In the genomic region with DNA sequence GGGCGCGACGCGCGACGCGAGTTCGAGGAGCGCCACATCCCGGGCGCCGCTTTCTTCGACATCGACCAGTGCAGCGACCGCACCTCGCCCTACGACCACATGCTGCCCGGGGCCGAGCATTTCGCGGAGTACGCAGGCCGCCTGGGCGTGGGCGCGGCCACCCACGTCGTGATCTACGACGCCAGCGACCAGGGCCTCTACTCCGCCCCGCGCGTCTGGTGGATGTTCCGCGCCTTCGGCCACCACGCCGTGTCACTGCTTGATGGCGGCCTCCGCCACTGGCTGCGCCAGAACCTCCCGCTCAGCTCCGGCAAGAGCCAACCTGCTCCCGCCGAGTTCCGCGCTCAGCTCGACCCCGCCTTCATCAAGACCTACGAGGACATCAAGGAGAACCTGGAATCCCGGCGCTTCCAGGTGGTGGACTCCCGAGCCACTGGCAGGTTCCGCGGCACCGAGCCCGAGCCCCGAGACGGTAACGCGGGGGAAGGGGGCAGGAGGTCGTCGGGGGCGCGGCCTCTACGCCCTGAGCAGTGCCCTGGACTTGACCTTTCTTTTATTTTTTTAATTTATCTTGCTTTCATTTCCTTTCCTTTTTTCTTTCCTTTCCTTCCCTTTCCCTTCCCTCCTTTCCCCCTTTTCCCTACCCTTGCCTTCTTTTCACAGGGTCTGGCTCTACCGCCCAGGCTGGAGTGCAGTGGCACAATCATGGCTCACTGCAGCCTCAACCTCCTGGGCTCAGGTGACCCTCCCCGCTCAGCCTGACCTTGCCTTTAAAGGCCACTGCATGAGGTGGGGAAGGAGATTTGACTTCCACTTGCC, we compare ENCODE assay signal across 20 cellular contexts. TPM values are rescaled to one million over a fixed set of nuclear protein-coding genes. Genes with fewer than 3 reads are reported as not detected.
DNase-seq lines count a peak whose midpoint lies in the region; ATAC-seq, FAIRE-seq and TF ChIP-seq lines count a peak whose summit lies in the region.
"Had no signal": no experiment of that assay in that cellular context is flagged by ENCODE, and none has a peak within 500 bp of the region (broad histone marks: within the 10 kb centered on the region; RNA-seq: fewer than 3 reads in every experiment).

No MANE protein-coding gene starts in this region.

- peaks cover 71% of the 10 kb centered on the region for H3K36me3 ChIP-seq in BLaER1
- H3K36me3 ChIP-seq in K562 (ENCODE audit: control insufficient read depth, insufficient read depth, low read length): peaks cover 56% of the 10 kb centered on the region; the same call in 2 of the 3 replicates
- H3K36me3 ChIP-seq in liver (ENCODE audit: control insufficient read depth in 4 of 4, insufficient read depth in 3 of 4, low read depth in 1 of 4, low read length in 3 of 4): peaks cover 5 to 20% (median 13%) of the 10 kb centered on the region in 4 donors
- peaks cover 42 to 74% of the 10 kb centered on the region in 2 donors for H3K36me3 ChIP-seq in neuronal stem cell (replicated peaks in 1 of 2; ENCODE audit: control insufficient read depth in 2 of 2, insufficient read depth in 2 of 2, low read length in 2 of 2)

- no peaks in the 10 kb centered on the region for H3K27me3 ChIP-seq in BLaER1
- H3K27me3 ChIP-seq in K562 (ENCODE audit: control insufficient read depth in 2 of 2, insufficient read depth in 2 of 2, low read length in 2 of 2): no peaks in the 10 kb centered on the region
- H3K27me3 ChIP-seq in liver (ENCODE audit: control insufficient read depth in 4 of 4, insufficient read depth in 4 of 4, low read length in 3 of 4): no peaks in the 10 kb centered on the region
- H3K27me3 ChIP-seq in neuronal stem cell (ENCODE audit: control insufficient read depth in 3 of 3, insufficient read depth in 3 of 3, low read depth in 1 of 3, low read length in 3 of 3): no peaks in the 10 kb centered on the region
- H3K27me3 ChIP-seq: BE2C had no signal

- intact Hi-C loops in K562 (cut with micrococcal nuclease): no loop called here

- H2BK5ac ChIP-seq in neuronal stem cell (ENCODE audit: low read length): no peak overlapping the region

- H3K79me1 ChIP-seq in neuronal stem cell (ENCODE audit: low read depth, low read length): peaks cover 24% of the 10 kb centered on the region

- no peak overlapping the region for H2BK120ac ChIP-seq in neuronal stem cell (ENCODE audit: low read depth, low read length)

- H2BK12ac ChIP-seq in neuronal stem cell (ENCODE audit: low read length): no peak overlapping the region

- H4K20me1 ChIP-seq in BLaER1: peaks cover 80% of the 10 kb centered on the region
- H4K20me1 ChIP-seq in K562 (replicated peaks; ENCODE audit: control insufficient read depth, insufficient read depth, low read length): no peaks in the 10 kb centered on the region

- TF ChIP-seq CTCF in K562 (IDR thresholded peaks at IDR 0.05 in 2 of 3, conservative IDR thresholded peaks at IDR 0.05 in 1 of 3; ENCODE audit: insufficient read depth in 2 of 3, low read depth in 1 of 3, low read length in 3 of 3): no peak
- no peak for TF ChIP-seq CTCF in liver (IDR thresholded peaks at IDR 0.05; ENCODE audit: low read depth, low read length, missing input control)

- H3K9ac ChIP-seq in BLaER1 (0 out of 2 replicates have a peak overlapping the region, but pooled peaks have one; percentile 7), K562 (ENCODE audit: insufficient read depth in 1 of 2, low read depth in 2 of 2, low read length in 2 of 2) (no peak overlapping the region), liver (ENCODE audit: low read depth in 1 of 2, low read length in 2 of 2) (peak overlapping the region; percentile 51 to 68), neuronal stem cell (ENCODE audit: low read depth, low read length, poor library complexity) (no peak overlapping the region)

- no peak overlapping the region for H2AFZ ChIP-seq in K562 (ENCODE audit: low read depth, low read length)
- no peak overlapping the region for H2AFZ ChIP-seq in neuronal stem cell (ENCODE audit: low read length)

- H3K14ac ChIP-seq in neuronal stem cell (ENCODE audit: low read length): no peak overlapping the region

- H3K27ac ChIP-seq in BLaER1 (no peak overlapping the region), K562 (ENCODE audit: extremely low read depth, low read depth, low read length) (no peak overlapping the region), liver (ENCODE audit: low read depth in 1 of 2, low read length in 2 of 2) (peak overlapping the region; percentile 91 to 93), neuronal stem cell (replicated peaks; ENCODE audit: low read length) (no peak overlapping the region)
- H3K27ac ChIP-seq: HL-60 had no signal

- TF ChIP-seq RAD21 in K562 (CRISPR knock-in tag; conservative IDR thresholded peaks at IDR 0.05 in 1 of 2, IDR thresholded peaks at IDR 0.05 in 1 of 2) (no peak), liver (IDR thresholded peaks at IDR 0.05) (no peak)

- POLR2A ChIA-PET in K562 (lab: Yijun Ruan, JAX): interaction anchor here (0.6 kb wide), 1 partner anchor 65 kb away, joined by 3 read pairs; no protein-coding TSS in a partner anchor

- no peaks in the 10 kb centered on the region for H3K9me1 ChIP-seq in K562 (ENCODE audit: control insufficient read depth, insufficient read depth, low read length)

- H2AK5ac ChIP-seq in neuronal stem cell (ENCODE audit: low read depth, low read length): no peak overlapping the region

- in situ Hi-C loops in K562 (cut with MboI): no loop called here

- H3K4me1 ChIP-seq in BLaER1: peaks cover 41% of the 10 kb centered on the region
- H3K4me1 ChIP-seq in K562 (replicated peaks in 1 of 2; ENCODE audit: control insufficient read depth in 2 of 2, insufficient read depth in 2 of 2, low read length in 2 of 2): peaks cover 0 to 26% of the 10 kb centered on the region in 2 experiments; a peak in 3 of 5 replicates
- peaks cover 7 to 85% (median 66%) of the 10 kb centered on the region in 4 donors for H3K4me1 ChIP-seq in liver (ENCODE audit: control insufficient read depth in 4 of 4, insufficient read depth in 4 of 4, low read length in 3 of 4)
- peaks cover 0 to 7% of the 10 kb centered on the region in 2 donors for H3K4me1 ChIP-seq in neuronal stem cell (ENCODE audit: control insufficient read depth in 2 of 2, insufficient read depth in 1 of 2, low read depth in 1 of 2, low read length in 2 of 2)
- H3K4me1 ChIP-seq: BE2C had no signal

- H3K4me3 ChIP-seq in BLaER1: no peak overlapping the region
- no peak overlapping the region for H3K4me3 ChIP-seq in K562
- peak overlapping the region; percentile 1 to 79 (median 54) for H3K4me3 ChIP-seq in liver (ENCODE audit: low read depth in 1 of 3, low read length in 3 of 3)
- H3K4me3 ChIP-seq in neuronal stem cell (ENCODE audit: low read length in 2 of 2): no peak overlapping the region

- 96% methylated on average over 11 of the region's 71 CpGs for WGBS in K562 (ENCODE audit: insufficient coverage, low coverage, missing lambda C conversion rate)
- 38% methylated on average over 71 of the region's 71 CpGs for WGBS in liver
- no CpG with 5 or more reads among the region's 71 CpGs for WGBS in neuronal stem cell (ENCODE audit: extremely low coverage in 2 of 2, insufficient read length in 2 of 2, insufficient replicate concordance in 1 of 2), 2 donors

- BruUV-seq in K562 (replicated peaks; lab: Mats Ljungman, UMichigan): no TSS peak

- H3K9me3 ChIP-seq in BLaER1 (no peaks in the 10 kb centered on the region), K562 (replicated peaks; ENCODE audit: control insufficient read depth, insufficient read depth, low read depth, low read length) (no peaks in the 10 kb centered on the region), liver (ENCODE audit: control insufficient read depth in 4 of 4, low read length in 3 of 4) (no peaks in the 10 kb centered on the region), neuronal stem cell (replicated peaks in 1 of 2; ENCODE audit: control insufficient read depth in 2 of 2, insufficient read depth in 1 of 2, low read depth in 1 of 2, low read length in 2 of 2) (no peaks in the 10 kb centered on the region)
- H3K9me3 ChIP-seq: BE2C had no signal

- no peak overlapping the region for H3K4ac ChIP-seq in neuronal stem cell (ENCODE audit: low read length)

- no peak for TF ChIP-seq POLR2A in K562 (conservative IDR thresholded peaks at IDR 0.05)

- no peak overlapping the region for H4K8ac ChIP-seq in neuronal stem cell (ENCODE audit: low read depth, low read length)

- H3K23ac ChIP-seq in neuronal stem cell (ENCODE audit: low read depth, low read length, poor library complexity): no peak overlapping the region

- H3K18ac ChIP-seq in neuronal stem cell (ENCODE audit: low read length): peak overlapping the region; percentile 28

- H4K91ac ChIP-seq in neuronal stem cell (ENCODE audit: low read depth, low read length, poor library complexity): no peak overlapping the region

- H2BK15ac ChIP-seq in neuronal stem cell (ENCODE audit: low read length): no peak overlapping the region

- DNase-seq in K562 (ENCODE audit: extremely low read depth in 1 of 4, low spot score in 3 of 4): no peak
- no peak for DNase-seq in neuronal stem cell (ENCODE audit: low spot score)
- DNase-seq in NCI-H226: no peak
- DNase-seq in NCI-H1436 (lab: John Stamatoyannopoulos, UW): no peak
- DNase-seq: 8988T; BE2C; CD4-positive, alpha-beta memory T cell; DMS79; H7; NCI-H1417 treated with DMSO at 0.1 percent for 48 hours; NCI-H2029; NCI-H510A; NCI-H774; PC-3 had no signal

- CTCF ChIA-PET in K562 (lab: Yijun Ruan, JAX; ENCODE audit: low intra/inter-chr PET ratio): no interaction called here

- no peak overlapping the region for H3K4me2 ChIP-seq in BLaER1
- H3K4me2 ChIP-seq in K562 (ENCODE audit: insufficient read depth, low read length): no peak overlapping the region
- no peak overlapping the region for H3K4me2 ChIP-seq in neuronal stem cell (ENCODE audit: insufficient read depth, low read length, poor library complexity, severe bottlenecking)

- ATAC-seq in K562: no peak
- ATAC-seq in GM18873 (IDR thresholded peaks at IDR 0.05; ENCODE audit: low FRiP score, unreplicated experiment): no peak
- no peak for ATAC-seq in HG03025 (IDR thresholded peaks at IDR 0.05; ENCODE audit: low FRiP score, unreplicated experiment)
- ATAC-seq: PC-3 had no signal

- peaks cover 32% of the 10 kb centered on the region for H3K79me2 ChIP-seq in K562 (ENCODE audit: control insufficient read depth, insufficient read depth, low read length)

- no peak for TF ChIP-seq EP300 in K562 (IDR thresholded peaks at IDR 0.05; ENCODE audit: low read length)

- no peak for FAIRE-seq in K562 (lab: Jason Lieb, UNC)
- FAIRE-seq: HTR-8/SVneo had no signal

RNA-seq across cellular contexts. Expression of a gene that starts 5.0 kb away (rescaled TPM):
- 23.7 and 51.5 TPM in 2 replicates for total RNA-seq in K562 (2011; cell fraction: chromatin; rRNA removed; ENCODE audit: low replicate concordance)
- total RNA-seq in K562 (2011; cell fraction: nucleolus; rRNA removed): 38.4 and 40.9 TPM in 2 replicates
- 34.5 and 45.6 TPM in 2 replicates for total RNA-seq in K562 (2011; cell fraction: nucleoplasm; rRNA removed)
- total RNA-seq in K562 (2014; rRNA removed) (104 and 117 TPM in 2 replicates), K562 (2014; rRNA removed; fragmentation: Illumina TruSeq; extraction: Trizol) (6.7 and 8.1 TPM in 2 replicates), K562 (2015; rRNA removed; fragmentation: Illumina TruSeq; extraction: Trizol) (24.3 and 25.3 TPM in 2 replicates), K562 (2021) (66.8 and 68.2 TPM in 2 replicates), liver (100 to 1,000 TPM; 124 to 149 TPM)
- polyA plus RNA-seq in K562 (2011; rRNA removed) (24.8 and 34.6 TPM in 2 replicates), K562 (2014; fragmentation: Illumina TruSeq; extraction: Trizol) (11.2 and 24.8 TPM in 2 replicates), K562 (2014; fragmentation: Nextera tagmentation; extraction: Ambion mirVana) (1 to 10 TPM in 1 of 2 experiments, under 1 TPM in 1; 0.65 to 1.3 TPM), K562 (2014; rRNA removed) (78.5 and 88.1 TPM in 2 replicates), liver (100 to 1,000 TPM; 249 to 277 TPM)
- 49.5 and 189 TPM in 2 replicates for polyA plus RNA-seq in K562 (2011; cell fraction: cytosol; rRNA removed)
- 50.2 and 71.7 TPM in 2 replicates for polyA plus RNA-seq in K562 (2011; cell fraction: nucleus; rRNA removed)
- 35.2 and 62.2 TPM in 2 replicates for polyA plus RNA-seq in K562 (2012)
- 8.4 and 10.2 TPM in 2 replicates for polyA minus RNA-seq in K562 (2011; rRNA and poly(A)+ RNA removed)
- polyA minus RNA-seq in K562 (2011; cell fraction: cytosol; rRNA and poly(A)+ RNA removed): 22.6 and 34.3 TPM in 2 replicates
- polyA minus RNA-seq in K562 (2011; cell fraction: nucleus; rRNA and poly(A)+ RNA removed): 12.7 and 15.7 TPM in 2 replicates
- polyA plus RNA-seq in neuronal stem cell (2013, experiment 1 of 2): 164 TPM
- 164 TPM for polyA plus RNA-seq in neuronal stem cell (2013, experiment 2 of 2)

RNA-seq across cellular contexts. Expression of a gene that starts 5.3 kb away (rescaled TPM):
- 2.6 and 16.9 TPM in 2 replicates for total RNA-seq in K562 (2011; cell fraction: chromatin; rRNA removed; ENCODE audit: low replicate concordance)
- 23.8 and 27.2 TPM in 2 replicates for total RNA-seq in K562 (2011; cell fraction: nucleolus; rRNA removed)
- 7.9 and 8.0 TPM in 2 replicates for total RNA-seq in K562 (2011; cell fraction: nucleoplasm; rRNA removed)
- total RNA-seq in K562 (2014; rRNA removed) (26.7 and 26.9 TPM in 2 replicates), K562 (2014; rRNA removed; fragmentation: Illumina TruSeq; extraction: Trizol) (4.1 and 5.7 TPM in 2 replicates), K562 (2015; rRNA removed; fragmentation: Illumina TruSeq; extraction: Trizol) (12.4 and 13.1 TPM in 2 replicates), K562 (2021) (23.1 and 23.8 TPM in 2 replicates), liver (100 to 1,000 TPM; 186 to 212 TPM)
- polyA plus RNA-seq in K562 (2011; rRNA removed) (14.0 and 18.6 TPM in 2 replicates), K562 (2014; fragmentation: Illumina TruSeq; extraction: Trizol) (7.7 and 14.4 TPM in 2 replicates), K562 (2014; fragmentation: Nextera tagmentation; extraction: Ambion mirVana) (1 to 10 TPM; 1.4 to 4.3 TPM), K562 (2014; rRNA removed) (19.7 and 26.1 TPM in 2 replicates), liver (100 to 1,000 TPM; 373 to 404 TPM)
- polyA plus RNA-seq in K562 (2011; cell fraction: cytosol; rRNA removed): 23.0 and 51.6 TPM in 2 replicates
- 10.6 and 13.0 TPM in 2 replicates for polyA plus RNA-seq in K562 (2011; cell fraction: nucleus; rRNA removed)
- polyA plus RNA-seq in K562 (2012): 13.1 and 24.0 TPM in 2 replicates
- 4.4 and 5.5 TPM in 2 replicates for polyA minus RNA-seq in K562 (2011; rRNA and poly(A)+ RNA removed)
- 10.1 and 12.3 TPM in 2 replicates for polyA minus RNA-seq in K562 (2011; cell fraction: cytosol; rRNA and poly(A)+ RNA removed)
- 13.2 and 18.7 TPM in 2 replicates for polyA minus RNA-seq in K562 (2011; cell fraction: nucleus; rRNA and poly(A)+ RNA removed)
- polyA plus RNA-seq in neuronal stem cell (2013, experiment 1 of 2): 29.6 TPM
- 29.3 TPM for polyA plus RNA-seq in neuronal stem cell (2013, experiment 2 of 2)

RNA-seq across cellular contexts. Expression of a gene that starts 27.0 kb away (rescaled TPM):
- total RNA-seq in K562 (2011; cell fraction: chromatin; rRNA removed; ENCODE audit: low replicate concordance): 1.3 and 3.4 TPM in 2 replicates
- 0.66 and 2.0 TPM in 2 replicates for total RNA-seq in K562 (2011; cell fraction: nucleolus; rRNA removed)
- total RNA-seq in K562 (2011; cell fraction: nucleoplasm; rRNA removed): 1.2 and 2.7 TPM in 2 replicates
- 0.41 TPM in 2 replicates for total RNA-seq in K562 (2014; rRNA removed)
- total RNA-seq in K562 (2014; rRNA removed; fragmentation: Illumina TruSeq; extraction: Trizol): 0.44 TPM in 1 of 2 replicates, not detected in the other
- total RNA-seq in K562 (2015; rRNA removed; fragmentation: Illumina TruSeq; extraction: Trizol): 0.22 TPM in 1 of 2 replicates, not detected in the other
- total RNA-seq in K562 (2021): 0.49 and 0.67 TPM in 2 replicates
- polyA plus RNA-seq in K562 (2011; rRNA removed): 0.64 and 1.1 TPM in 2 replicates
- polyA plus RNA-seq in K562 (2011; cell fraction: cytosol; rRNA removed): 0.82 and 1.1 TPM in 2 replicates
- polyA plus RNA-seq in K562 (2011; cell fraction: nucleus; rRNA removed): 2.6 and 3.6 TPM in 2 replicates
- 0.34 and 0.82 TPM in 2 replicates for polyA plus RNA-seq in K562 (2012)
- polyA plus RNA-seq in K562 (2014; fragmentation: Illumina TruSeq; extraction: Trizol): 0.21 and 0.51 TPM in 2 replicates
- not detected for polyA plus RNA-seq in K562 (2014; fragmentation: Nextera tagmentation; extraction: Ambion mirVana)
- polyA plus RNA-seq in K562 (2014; rRNA removed): 0.70 and 0.90 TPM in 2 replicates
- polyA minus RNA-seq in K562 (2011; rRNA and poly(A)+ RNA removed): 0.39 and 0.70 TPM in 2 replicates
- polyA minus RNA-seq in K562 (2011; cell fraction: cytosol; rRNA and poly(A)+ RNA removed): not detected in 2 replicates
- 0.40 and 1.2 TPM in 2 replicates for polyA minus RNA-seq in K562 (2011; cell fraction: nucleus; rRNA and poly(A)+ RNA removed)
- total RNA-seq in liver: 1 to 10 TPM; 3.4 to 4.1 TPM
- 1 to 10 TPM; 2.0 to 5.2 TPM for polyA plus RNA-seq in liver
- polyA plus RNA-seq in neuronal stem cell (2013, experiment 1 of 2): 46.3 TPM
- polyA plus RNA-seq in neuronal stem cell (2013, experiment 2 of 2): 47.4 TPM

Comparison
In these comparisons a context has a peak if more than half of its experiments do, and no peak if none do; other contexts are left out.
1. H3K27ac ChIP-seq: peak in liver (2 of 2); none in BLaER1 (single experiment), K562 (single experiment) and neuronal stem cell (single experiment).
2. H3K4me3 ChIP-seq: peak in liver (3 of 3); none in BLaER1 (single experiment), K562 (single experiment) and neuronal stem cell (0 of 2).
3. H3K9ac ChIP-seq: peak in BLaER1 (single experiment) and liver (2 of 2); none in K562 (0 of 2) and neuronal stem cell (single experiment).
4. RNA of a gene that starts 5.3 kb away (total RNA-seq): 186 to 212 TPM in liver; 2.6 to 27.2 TPM in K562; every median in the first group is over 4 times any median in the second.